23 cellular contexts compared by ENCODE assay signal in genomic region chr1:192631749-192632148, GRCh38. TPM values are rescaled to one million over a fixed set of nuclear protein-coding genes. Genes with fewer than 3 reads are reported as not detected.
"Had no signal": no experiment of that assay in that cellular context is flagged by ENCODE, and none has a peak within 500 bp of the region (broad histone marks: within the 10 kb centered on the region; RNA-seq: fewer than 3 reads in every experiment).

No MANE protein-coding gene starts in this region.

- H3K36me3 ChIP-seq: lower lobe of right lung, thyroid gland had no signal

- H3K9me3 ChIP-seq: lower lobe of right lung, thyroid gland had no signal

- H3K4me3 Mint-ChIP-seq: activated CD4-positive, alpha-beta memory T cell treated with anti-CD3 and anti-CD28 coated beads for 36 hours; activated naive CD8-positive, alpha-beta T cell treated with anti-CD3 and anti-CD28 coated beads, Interleukin-2, amount 10 ng/mL, durations not matched to agents 7 days and 5 days; effector memory CD8-positive, alpha-beta T cell; nephron; WTC11 had no signal

- H3K4me3 ChIP-seq: lower lobe of right lung, thyroid gland had no signal

- ATAC-seq: effector memory CD8-positive, alpha-beta T cell; foreskin keratinocyte; left colon; lower lobe of right lung; WTC11 had no signal

- H3K27ac ChIP-seq: foreskin keratinocyte, lower lobe of right lung, thyroid gland had no signal

- H3K27me3 ChIP-seq: foreskin keratinocyte, thyroid gland had no signal

- DNase-seq: activated CD4-positive, alpha-beta memory T cell treated with anti-CD3 and anti-CD28 coated beads for 36 hours; activated CD4-positive, alpha-beta T cell treated with anti-CD3 and anti-CD28 coated beads for 4 hours; activated naive CD8-positive, alpha-beta T cell treated with anti-CD3 and anti-CD28 coated beads, Interleukin-2, amount 10 ng/mL, durations not matched to agents 7 days and 5 days; amygdala; caudate nucleus; effector memory CD8-positive, alpha-beta T cell; hippocampal formation; left colon; lower lobe of right lung; midbrain; nucleus accumbens; posterior cingulate gyrus; stimulated activated naive CD4-positive, alpha-beta T cell treated with Interleukin-2 at 50 U/mL for 16 hours; thyroid gland had no signal

- H3K36me3 Mint-ChIP-seq: activated CD4-positive, alpha-beta memory T cell treated with anti-CD3 and anti-CD28 coated beads for 36 hours; activated naive CD8-positive, alpha-beta T cell treated with anti-CD3 and anti-CD28 coated beads, Interleukin-2, amount 10 ng/mL, durations not matched to agents 7 days and 5 days; WTC11 had no signal

- H3K4me1 Mint-ChIP-seq: activated naive CD8-positive, alpha-beta T cell treated with anti-CD3 and anti-CD28 coated beads, Interleukin-2, amount 10 ng/mL, durations not matched to agents 7 days and 5 days had no signal

- H3K27ac Mint-ChIP-seq: activated CD4-positive, alpha-beta memory T cell treated with anti-CD3 and anti-CD28 coated beads for 36 hours; activated naive CD8-positive, alpha-beta T cell treated with anti-CD3 and anti-CD28 coated beads, Interleukin-2, amount 10 ng/mL, durations not matched to agents 7 days and 5 days; effector memory CD8-positive, alpha-beta T cell; WTC11 had no signal

- FAIRE-seq: islet of Langerhans, TTC549 had no signal

- H3K4me1 ChIP-seq: foreskin keratinocyte, lower lobe of right lung, thyroid gland had no signal

- H3K9me3 Mint-ChIP-seq: activated CD4-positive, alpha-beta memory T cell treated with anti-CD3 and anti-CD28 coated beads for 36 hours; activated naive CD8-positive, alpha-beta T cell treated with anti-CD3 and anti-CD28 coated beads, Interleukin-2, amount 10 ng/mL, durations not matched to agents 7 days and 5 days; effector memory CD8-positive, alpha-beta T cell; nephron; WTC11 had no signal

RNA-seq across cellular contexts. Expression of gene RGS13, which starts 4.2 kb away (rescaled TPM):
- total RNA-seq: activated CD4-positive, alpha-beta memory T cell treated with anti-CD3 and anti-CD28 coated beads for 36 hours; dermis microvascular lymphatic vessel endothelial cell; fibroblast of lung; foreskin keratinocyte; renal cortical epithelial cell; T-helper 2 cell treated with Interferon-gamma antibody and Interleukin-4, amounts not matched to agents 100 ng/mL and 5 ng/mL, for 36 hours; thyroid gland; WTC11 had no signal
- polyA plus RNA-seq: fibroblast of lung, foreskin keratinocyte had no signal

RNA-seq across cellular contexts. Expression of gene RGS1, which starts 56.2 kb away (rescaled TPM):
- total RNA-seq: dermis microvascular lymphatic vessel endothelial cell, foreskin keratinocyte, renal cortical epithelial cell had no signal
- polyA plus RNA-seq: foreskin keratinocyte had no signal
